19 cellular contexts compared by ENCODE assay signal in genomic region chr4:16158504-16158852, GRCh38.
A peak's percentile ranks its signal among the peaks of the same experiment; 100 is the strongest.
DNase-seq lines count a peak whose midpoint lies in the region; ATAC-seq and TF ChIP-seq lines count a peak whose summit lies in the region.
"Had no signal": no experiment of that assay in that cellular context is flagged by ENCODE, and none has a peak within 500 bp of the region (broad histone marks: within the 10 kb centered on the region; RNA-seq: fewer than 3 reads in every experiment).

No MANE protein-coding gene starts in this region.

- H3K36me3 Mint-ChIP-seq in brain = peaks cover 16% of the 10 kb centered on the region

- ATAC-seq in Right ventricle myocardium superior (ENCODE audit: poor library complexity) = no peak
- ATAC-seq: A549, Panc1 had no signal

- H3K4me3 Mint-ChIP-seq in brain = peak overlapping the region in 2 of 5 experiments; percentile 22 to 53
- H3K4me3 Mint-ChIP-seq: CD14-positive monocyte, H9 had no signal

- H3K27me3 Mint-ChIP-seq in brain = no peaks in the 10 kb centered on the region

- H3K9me3 ChIP-seq in cardiac muscle cell (ENCODE audit: low read depth) (no peaks in the 10 kb centered on the region), muscle layer of duodenum (ENCODE audit: control insufficient read depth in 1 of 2, low read length in 2 of 2) (peaks cover 0 to 4% of the 10 kb centered on the region in 2 donors)
- H3K9me3 ChIP-seq: A549 had no signal

- H3K27ac Mint-ChIP-seq in brain = peak overlapping the region in 3 of 5 experiments; percentile 19 to 76 (median 64)
- H3K27ac Mint-ChIP-seq: CD14-positive monocyte had no signal

- TF ChIP-seq CTCF in cardiac muscle cell (IDR thresholded peaks at IDR 0.05; ENCODE audit: low read depth, low read length) (no peak), brain (conservative IDR thresholded peaks at IDR 0.05) (no peak)

- H3K9me3 Mint-ChIP-seq in brain = no peaks in the 10 kb centered on the region
- H3K9me3 Mint-ChIP-seq: H9 had no signal

- H3K36me3 ChIP-seq in cardiac muscle cell (peaks cover 9% of the 10 kb centered on the region), muscle layer of duodenum (ENCODE audit: control insufficient read depth in 1 of 2, insufficient read depth in 2 of 2, low read length in 2 of 2) (peaks cover under 1 to 16% of the 10 kb centered on the region in 2 donors)

- H3K27ac ChIP-seq in cardiac muscle cell = peak overlapping the region; percentile 87
- H3K27ac ChIP-seq in muscle layer of duodenum (ENCODE audit: low read length) = peak overlapping the region; percentile 0
- H3K27ac ChIP-seq: A549, KMS-11 had no signal

- intact Hi-C loops in Right ventricle myocardium superior (cut with DNase I) = no loop called here
- intact Hi-C loops in posterior cingulate gyrus (cut with DNase I) = no loop called here

- H3K4me3 ChIP-seq in cardiac muscle cell (no peak overlapping the region), muscle layer of duodenum (ENCODE audit: low read depth in 1 of 2, low read length in 2 of 2) (no peak overlapping the region)
- H3K4me3 ChIP-seq: A549 had no signal

- H3K27me3 ChIP-seq in cardiac muscle cell (no peaks in the 10 kb centered on the region), muscle layer of duodenum (ENCODE audit: low read depth, low read length) (no peaks in the 10 kb centered on the region)

- DNase-seq in cardiac muscle cell (ENCODE audit: low read depth in 1 of 2, low spot score in 1 of 2) = peak in 1 of 2 donors; percentile 18
- DNase-seq in Right ventricle myocardium superior = no peak
- no peak for DNase-seq in GM03348 (ENCODE audit: low spot score)
- DNase-seq in Kasumi-1 (lab: John Stamatoyannopoulos, UW) = no peak
- no peak for DNase-seq in COR-L47 (lab: John Stamatoyannopoulos, UW)
- no peak for DNase-seq in posterior cingulate gyrus
- DNase-seq: Caco-2, H9, MM.1S, NCI-H1436, NCI-H2081, NCI-H226, SHP77 had no signal

- H3K4me1 ChIP-seq in cardiac muscle cell (ENCODE audit: low read depth) = peaks cover 51% of the 10 kb centered on the region
- peaks cover 0 to 9% of the 10 kb centered on the region in 2 donors for H3K4me1 ChIP-seq in muscle layer of duodenum (ENCODE audit: control insufficient read depth in 1 of 2, insufficient read depth in 2 of 2, low read length in 2 of 2)
- H3K4me1 ChIP-seq: A549 had no signal

- H3K4me1 Mint-ChIP-seq in brain = peaks cover 52% of the 10 kb centered on the region
